8 cellular contexts compared by ENCODE assay signal in genomic region chr2:84970956-84971798, GRCh38. TPM values are rescaled to one million over a fixed set of nuclear protein-coding genes. Genes with fewer than 3 reads are reported as not detected.
DNase-seq lines count a peak whose midpoint lies in the region; ATAC-seq and TF ChIP-seq lines count a peak whose summit lies in the region.

Gene KCMF1, plus strand, starts transcription at chr2:84971161. Its CDS starts 291 bp downstream, at chr2:84971452.

- no peaks in the 10 kb centered on the region for H3K9me3 ChIP-seq in colonic mucosa

- intact Hi-C loops in colonic mucosa (cut with DNase I) (no loop called here), left colon (cut with DNase I, micrococcal nuclease) (no loop called here)

- H3K27ac Mint-ChIP-seq in activated CD4-positive, alpha-beta T cell treated with anti-CD3 and anti-CD28 coated beads, Interleukin-2, amount 10 ng/mL, durations not matched to agents 7 days and 5 days, result peak within 1 kb of the TSS; percentile 100

- H3K4me1 Mint-ChIP-seq in activated CD4-positive, alpha-beta T cell treated with anti-CD3 and anti-CD28 coated beads, Interleukin-2, amount 10 ng/mL, durations not matched to agents 7 days and 5 days, result peaks cover 50% of the 10 kb centered on the region

- DNase-seq in NCI-H748 (lab: John Stamatoyannopoulos, UW; ENCODE audit: unreplicated experiment) (peak; percentile 67), NCI-H748 treated with DMSO at 0.1 percent for 48 hours (lab: John Stamatoyannopoulos, UW) (no peak), NCI-H2171 treated with DMSO at 0.1 percent for 48 hours (lab: John Stamatoyannopoulos, UW) (peak; percentile 64), colonic mucosa (peak; percentile 82), left colon (peak; percentile 80 to 88)
- DNase-seq in activated CD4-positive, alpha-beta T cell treated with anti-CD3 and anti-CD28 coated beads, Interleukin-2, amount 10 ng/mL, durations not matched to agents 7 days and 5 days, result peak; percentile 70
- peak; percentile 65 to 75 for DNase-seq in stimulated activated CD4-positive, alpha-beta T cell treated with anti-CD3 and anti-CD28 coated beads, Interleukin-1b, Interleukin-23, amount 100 ng/mL, for 4 hours (ENCODE audit: low read depth in 2 of 2)

- H3K27me3 ChIP-seq in colonic mucosa, result no peaks in the 10 kb centered on the region

- peak within 1 kb of the TSS; percentile 78 for H3K4me3 ChIP-seq in colonic mucosa

- H3K27me3 Mint-ChIP-seq in activated CD4-positive, alpha-beta T cell treated with anti-CD3 and anti-CD28 coated beads, Interleukin-2, amount 10 ng/mL, durations not matched to agents 7 days and 5 days, result no peaks in the 10 kb centered on the region

- H3K9ac ChIP-seq in colonic mucosa (ENCODE audit: low read depth in 2 of 2, low read length in 2 of 2), result peak within 1 kb of the TSS; percentile 97 to 99

- no peaks in the 10 kb centered on the region for H3K9me3 Mint-ChIP-seq in activated CD4-positive, alpha-beta T cell treated with anti-CD3 and anti-CD28 coated beads, Interleukin-2, amount 10 ng/mL, durations not matched to agents 7 days and 5 days

- peak within 1 kb of the TSS; percentile 100 for H3K4me3 Mint-ChIP-seq in activated CD4-positive, alpha-beta T cell treated with anti-CD3 and anti-CD28 coated beads, Interleukin-2, amount 10 ng/mL, durations not matched to agents 7 days and 5 days

- peaks cover 37% of the 10 kb centered on the region for H3K36me3 Mint-ChIP-seq in activated CD4-positive, alpha-beta T cell treated with anti-CD3 and anti-CD28 coated beads, Interleukin-2, amount 10 ng/mL, durations not matched to agents 7 days and 5 days (ENCODE audit: low read depth)

- no peak for TF ChIP-seq CTCF in colonic mucosa (IDR thresholded peaks at IDR 0.05)

- H3K4me1 ChIP-seq in colonic mucosa, result peaks cover 5% of the 10 kb centered on the region

- CTCF ChIA-PET in activated CD4-positive, alpha-beta T cell treated with anti-CD3 and anti-CD28 coated beads, Interleukin-2, amount 10 ng/mL, durations not matched to agents 7 days and 5 days (lab: Charles Lee), result interaction anchor here (0.6 to 5.6 kb wide), 9 partner anchors 9 to 96 kb away, joined by 3 to 29 read pairs (median 4); no protein-coding TSS in a partner anchor

- no peaks in the 10 kb centered on the region for H3K36me3 ChIP-seq in colonic mucosa

- H3K27ac ChIP-seq in colonic mucosa, result peak within 1 kb of the TSS; percentile 99

- peak; percentile 61 for ATAC-seq in HG02798 (IDR thresholded peaks at IDR 0.05; ENCODE audit: poor library complexity, unreplicated experiment)
- ATAC-seq in left colon, result peak; percentile 63

- POLR2A ChIA-PET in activated CD4-positive, alpha-beta T cell treated with anti-CD3 and anti-CD28 coated beads, Interleukin-2, amount 10 ng/mL, durations not matched to agents 7 days and 5 days (lab: Charles Lee), result interaction anchor here (0.6 to 2.1 kb wide), 3 partner anchors 8 to 31 kb away, joined by 3 to 6 read pairs (median 3); no protein-coding TSS in a partner anchor

RNA-seq across cellular contexts. Expression of gene KCMF1, which starts in this region (rescaled TPM):
- total RNA-seq in activated CD4-positive, alpha-beta T cell treated with anti-CD3 and anti-CD28 coated beads, Interleukin-2, amount 10 ng/mL, durations not matched to agents 7 days and 5 days, result 10 to 100 TPM; 74.7 to 75.7 TPM
- total RNA-seq in colonic mucosa (100 to 1,000 TPM in 1 of 2 donors, 10 to 100 TPM in 1; 96.2 to 118 TPM), left colon (100 to 1,000 TPM in 1 of 2 donors, 10 to 100 TPM in 1; 67.6 to 101 TPM)
